23 cellular contexts compared by ENCODE assay signal in genomic region chr13:106911602-106912001, GRCh38.
DNase-seq lines count a peak whose midpoint lies in the region; ATAC-seq and TF ChIP-seq lines count a peak whose summit lies in the region.
"Had no signal": no experiment of that assay in that cellular context is flagged by ENCODE, and none has a peak within 500 bp of the region (broad histone marks: within the 10 kb centered on the region; RNA-seq: fewer than 3 reads in every experiment).

No MANE protein-coding gene starts in this region.

- H3K27me3 ChIP-seq in foreskin keratinocyte = no peaks in the 10 kb centered on the region
- H3K27me3 ChIP-seq: MG63 had no signal

- peak; percentile 11 for DNase-seq in CD1c-positive myeloid dendritic cell (ENCODE audit: extremely low spot score)
- DNase-seq in KBM-7 = peak; percentile 29
- no peak for DNase-seq in T-helper 17 cell
- DNase-seq in foreskin keratinocyte = no peak
- DNase-seq in NCI-H146 (lab: John Stamatoyannopoulos, UW) = no peak
- DNase-seq in NCI-H2227 (lab: John Stamatoyannopoulos, UW; ENCODE audit: unreplicated experiment) = no peak
- no peak for DNase-seq in chondrocyte (ENCODE audit: low spot score)
- DNase-seq: BE2C; CD4-positive, CD25-positive, alpha-beta regulatory T cell; DND-41; HCEC 1CT; Karpas-422; MG63; NCI-H1105; NCI-H2081; NCI-H2171; NCI-H526; PC-3; RPMI8226; SHP77 had no signal

- ATAC-seq in T-helper 17 cell = no peak
- ATAC-seq in foreskin keratinocyte = peak; percentile 41
- ATAC-seq: GM12878, GM23338, PC-3 had no signal

- peak overlapping the region; percentile 4 for H3K4me3 Mint-ChIP-seq in T-helper 17 cell
- H3K4me3 Mint-ChIP-seq in chondrocyte (ENCODE audit: unreplicated experiment) = no peak overlapping the region
- H3K4me3 Mint-ChIP-seq: GM23338 had no signal

- H3K4me1 ChIP-seq in foreskin keratinocyte = no peaks in the 10 kb centered on the region
- H3K4me1 ChIP-seq: BE2C had no signal

- H3K4me1 Mint-ChIP-seq in T-helper 17 cell (peaks cover 2% of the 10 kb centered on the region), chondrocyte (ENCODE audit: low read depth) (no peaks in the 10 kb centered on the region)
- H3K4me1 Mint-ChIP-seq: CD4-positive, CD25-positive, alpha-beta regulatory T cell had no signal

- no peaks in the 10 kb centered on the region for H3K9me3 ChIP-seq in T-helper 17 cell (ENCODE audit: control insufficient read depth, low read length, poor library complexity, severe bottlenecking)
- H3K9me3 ChIP-seq: BE2C, MG63 had no signal

- H3K27me3 Mint-ChIP-seq in T-helper 17 cell (peaks cover 10% of the 10 kb centered on the region), chondrocyte (ENCODE audit: low read depth) (peaks cover 24% of the 10 kb centered on the region)
- H3K27me3 Mint-ChIP-seq: IgD-negative memory B cell had no signal

- H3K36me3 Mint-ChIP-seq in T-helper 17 cell (ENCODE audit: low read depth) = no peaks in the 10 kb centered on the region
- no peaks in the 10 kb centered on the region for H3K36me3 Mint-ChIP-seq in chondrocyte (ENCODE audit: low read depth)
- H3K36me3 Mint-ChIP-seq: CD4-positive, CD25-positive, alpha-beta regulatory T cell; IgD-negative memory B cell had no signal

- H3K9me3 Mint-ChIP-seq in chondrocyte (ENCODE audit: low read depth) = no peaks in the 10 kb centered on the region
- H3K9me3 Mint-ChIP-seq: GM23338 had no signal

- H3K27ac Mint-ChIP-seq in T-helper 17 cell (no peak overlapping the region), chondrocyte (ENCODE audit: unreplicated experiment) (no peak overlapping the region)
- H3K27ac Mint-ChIP-seq: CD4-positive, CD25-positive, alpha-beta regulatory T cell; GM23338; IgD-negative memory B cell had no signal

- TF ChIP-seq CTCF in foreskin keratinocyte (conservative IDR thresholded peaks at IDR 0.05) = no peak
- no peak for TF ChIP-seq CTCF in chondrocyte (IDR thresholded peaks at IDR 0.05)

- in situ Hi-C loops in KBM-7 (cut with MboI; ENCODE audit: low pct_unique_long_range_greater_than_20kb, low sequenced_read_pairs) = loop anchor here (25.0 kb wide), 1 partner anchor 349 kb away; the partner anchor contains the start of gene ARGLU1

- H3K27ac ChIP-seq in foreskin keratinocyte = no peak overlapping the region

Comparison
In these comparisons a context has a peak if more than half of its experiments do, and no peak if none do; other contexts are left out.
1. DNase-seq: peak in CD1c-positive myeloid dendritic cell (single experiment) and KBM-7 (single experiment); none in T-helper 17 cell (0 of 3), foreskin keratinocyte (0 of 2), NCI-H146 (single experiment), NCI-H2227 (single experiment) and chondrocyte (single experiment).